Comparison of ENCODE assay signal across 9 cellular contexts in genomic region chr19:51407631-51408131, GRCh38. TPM values are rescaled to one million over a fixed set of nuclear protein-coding genes. Genes with fewer than 3 reads are reported as not detected.
DNase-seq lines count a peak whose midpoint lies in the region; ATAC-seq, FAIRE-seq and TF ChIP-seq lines count a peak whose summit lies in the region.
"Had no signal": no experiment of that assay in that cellular context is flagged by ENCODE, and none has a peak within 500 bp of the region (broad histone marks: within the 10 kb centered on the region; RNA-seq: fewer than 3 reads in every experiment).

No MANE protein-coding gene starts in this region.

- H3K9ac ChIP-seq in Loucy (ENCODE audit: low read depth, low read length, poor library complexity, severe bottlenecking) (no peak overlapping the region), keratinocyte (ENCODE audit: control insufficient read depth, extremely low read depth, insufficient read depth, low read length) (no peak overlapping the region)

- peak; percentile 56 for DNase-seq in GM10248 (ENCODE audit: extremely low spot score)
- peak; percentile 9 for DNase-seq in activated effector memory CD4-positive, alpha-beta T cell treated with Interleukin-2 at 50 U/mL for 16 hours
- DNase-seq in keratinocyte (ENCODE audit: low read depth, low spot score), result no peak
- no peak for DNase-seq in superior temporal gyrus (ENCODE audit: extremely low spot score)
- DNase-seq in LoVo (ENCODE audit: low spot score), result no peak
- DNase-seq: right cardiac atrium had no signal

- H3K4me1 ChIP-seq in Loucy (ENCODE audit: insufficient read depth, low read length, poor library complexity, severe bottlenecking) (peaks cover 3% of the 10 kb centered on the region), keratinocyte (ENCODE audit: control insufficient read depth, extremely low read depth, insufficient read depth, low read length) (no peaks in the 10 kb centered on the region)

- H3K36me3 ChIP-seq in Loucy (ENCODE audit: insufficient read depth, low read length) (no peaks in the 10 kb centered on the region), keratinocyte (ENCODE audit: control insufficient read depth in 2 of 2, extremely low read depth in 1 of 2, insufficient read depth in 2 of 2, low read length in 2 of 2) (no peaks in the 10 kb centered on the region)

- H3K4me2 ChIP-seq in Loucy (ENCODE audit: low read depth, low read length, poor library complexity, severe bottlenecking), result no peak overlapping the region
- H3K4me2 ChIP-seq in keratinocyte (ENCODE audit: control insufficient read depth, extremely low read depth, insufficient read depth, low read depth, low read length), result no peak overlapping the region

- POLR2A ChIA-PET in GM10248 (lab: Yijun Ruan, JAX), result no interaction called here

- H2AFZ ChIP-seq in Loucy (ENCODE audit: low read length) (peak overlapping the region; percentile 73), keratinocyte (ENCODE audit: control insufficient read depth, low read length) (no peak overlapping the region)

- H3K27ac ChIP-seq in keratinocyte (ENCODE audit: control insufficient read depth, insufficient read depth, low read length), result no peak overlapping the region

- ATAC-seq in GM21515 (IDR thresholded peaks at IDR 0.05; ENCODE audit: unreplicated experiment) (no peak), GM19035 (IDR thresholded peaks at IDR 0.05; ENCODE audit: unreplicated experiment) (no peak)

- H4K20me1 ChIP-seq in Loucy (ENCODE audit: insufficient read depth, low read length, poor library complexity, severe bottlenecking), result no peaks in the 10 kb centered on the region
- H4K20me1 ChIP-seq in keratinocyte (ENCODE audit: control insufficient read depth, extremely low read depth, insufficient read depth, low read length), result no peaks in the 10 kb centered on the region

- H3K4me3 ChIP-seq in Loucy (ENCODE audit: low read length, poor library complexity, severe bottlenecking) (no peak overlapping the region), keratinocyte (ENCODE audit: control insufficient read depth in 2 of 3, extremely low read depth in 1 of 3, insufficient read depth in 2 of 3, low read depth in 1 of 3, low read length in 3 of 3) (no peak overlapping the region)

- H3K9me3 ChIP-seq in Loucy (ENCODE audit: insufficient read depth, low read depth, low read length) (peaks cover 2% of the 10 kb centered on the region; the same call in 1 of the 2 replicates), keratinocyte (ENCODE audit: control insufficient read depth, low read depth, low read length) (no peaks in the 10 kb centered on the region)

- H3K79me2 ChIP-seq in Loucy (ENCODE audit: insufficient read depth, low read length) (no peaks in the 10 kb centered on the region), keratinocyte (ENCODE audit: control insufficient read depth, insufficient read depth, low read length) (no peaks in the 10 kb centered on the region)

- CTCF ChIA-PET in GM10248 (lab: Yijun Ruan, JAX), result interaction anchor here (1.2 to 5.2 kb wide), 8 partner anchors 10 to 107 kb away, joined by 3 to 62 read pairs (median 5); partner anchors contain the start of genes SIGLEC10 and VSIG10L

- peak; percentile 32 for TF ChIP-seq CTCF in GM10248 (IDR thresholded peaks at IDR 0.05; ENCODE audit: control extremely low read depth, extremely low read depth, low read depth, missing control alignments)
- TF ChIP-seq CTCF in Loucy (conservative IDR thresholded peaks at IDR 0.05; ENCODE audit: low read length), result peak; percentile 80
- TF ChIP-seq CTCF in keratinocyte (optimal IDR thresholded peaks at IDR 0.05 in 1 of 3, IDR thresholded peaks at IDR 0.05 in 1 of 3, conservative IDR thresholded peaks at IDR 0.05 in 1 of 3; ENCODE audit: extremely low read depth in 1 of 3, insufficient read depth in 2 of 3, low read length in 3 of 3), result peak; percentile 20 to 53 (median 38)

- H3F3A ChIP-seq in Loucy (ENCODE audit: low read depth), result no peaks in the 10 kb centered on the region

- no peaks in the 10 kb centered on the region for H3K9me1 ChIP-seq in keratinocyte (ENCODE audit: control insufficient read depth, extremely low read depth, insufficient read depth, low read length)

- no peaks in the 10 kb centered on the region for H3K9me2 ChIP-seq in Loucy (replicated peaks; ENCODE audit: low read depth, low read length)

- dilution Hi-C loops in keratinocyte (cut with MboI; ENCODE audit: extremely low pct_ligation_motif_present, low sequenced_read_pairs), result no loop called here

- FAIRE-seq in keratinocyte (lab: Jason Lieb, UNC), result no peak

- no peaks in the 10 kb centered on the region for H3K27me3 ChIP-seq in Loucy (ENCODE audit: insufficient read depth, low read length, poor library complexity, severe bottlenecking)
- H3K27me3 ChIP-seq in keratinocyte (ENCODE audit: control insufficient read depth, extremely low read depth, insufficient read depth, low read length), result no peaks in the 10 kb centered on the region

RNA-seq across cellular contexts. Expression of gene SIGLEC10, which starts 9.8 kb away (rescaled TPM):
- polyA plus RNA-seq in keratinocyte, result not detected in 3 replicates
- polyA plus RNA-seq in keratinocyte (2011; ENCODE audit: low read depth), result not detected
- polyA plus RNA-seq in keratinocyte (2011; cell fraction: cytosol; rRNA removed), result not detected in 2 replicates
- polyA plus RNA-seq in keratinocyte (2011; cell fraction: nucleus; rRNA removed), result not detected in 2 replicates
- not detected in 2 replicates for polyA plus RNA-seq in keratinocyte (2012; ENCODE audit: low replicate concordance)
- polyA minus RNA-seq in keratinocyte, result not detected in 3 replicates
- not detected for polyA minus RNA-seq in keratinocyte (2011; cell fraction: cytosol; rRNA and poly(A)+ RNA removed)
- not detected in 2 replicates for polyA minus RNA-seq in keratinocyte (2011; cell fraction: nucleus; rRNA and poly(A)+ RNA removed)

RNA-seq across cellular contexts. Expression of gene C19orf84, which starts 17.3 kb away (rescaled TPM):
- not detected in 3 replicates for polyA plus RNA-seq in keratinocyte
- not detected for polyA plus RNA-seq in keratinocyte (2011; ENCODE audit: low read depth)
- polyA plus RNA-seq in keratinocyte (2011; cell fraction: cytosol; rRNA removed), result not detected in 2 replicates
- not detected in 2 replicates for polyA plus RNA-seq in keratinocyte (2011; cell fraction: nucleus; rRNA removed)
- not detected in 2 replicates for polyA plus RNA-seq in keratinocyte (2012; ENCODE audit: low replicate concordance)
- not detected in 3 replicates for polyA minus RNA-seq in keratinocyte
- polyA minus RNA-seq in keratinocyte (2011; cell fraction: cytosol; rRNA and poly(A)+ RNA removed), result not detected
- polyA minus RNA-seq in keratinocyte (2011; cell fraction: nucleus; rRNA and poly(A)+ RNA removed), result not detected in 2 replicates
- polyA plus RNA-seq: right cardiac atrium had no signal

RNA-seq across cellular contexts. Expression of gene LIM2, which starts 19.9 kb away (rescaled TPM):
- not detected in 3 replicates for polyA plus RNA-seq in keratinocyte
- polyA plus RNA-seq in keratinocyte (2011; ENCODE audit: low read depth), result not detected
- polyA plus RNA-seq in keratinocyte (2011; cell fraction: cytosol; rRNA removed), result not detected in 2 replicates
- not detected in 2 replicates for polyA plus RNA-seq in keratinocyte (2011; cell fraction: nucleus; rRNA removed)
- polyA plus RNA-seq in keratinocyte (2012; ENCODE audit: low replicate concordance), result not detected in 2 replicates
- polyA minus RNA-seq in keratinocyte, result not detected in 3 replicates
- not detected for polyA minus RNA-seq in keratinocyte (2011; cell fraction: cytosol; rRNA and poly(A)+ RNA removed)
- not detected in 2 replicates for polyA minus RNA-seq in keratinocyte (2011; cell fraction: nucleus; rRNA and poly(A)+ RNA removed)
- polyA plus RNA-seq: right cardiac atrium had no signal

RNA-seq across cellular contexts. Expression of gene NKG7, which starts 35.2 kb away (rescaled TPM):
- polyA plus RNA-seq in keratinocyte, result not detected in 3 replicates
- not detected for polyA plus RNA-seq in keratinocyte (2011; ENCODE audit: low read depth)
- not detected in 2 replicates for polyA plus RNA-seq in keratinocyte (2011; cell fraction: cytosol; rRNA removed)
- polyA plus RNA-seq in keratinocyte (2011; cell fraction: nucleus; rRNA removed), result not detected in 2 replicates
- not detected in 2 replicates for polyA plus RNA-seq in keratinocyte (2012; ENCODE audit: low replicate concordance)
- polyA minus RNA-seq in keratinocyte, result not detected in 3 replicates
- polyA minus RNA-seq in keratinocyte (2011; cell fraction: cytosol; rRNA and poly(A)+ RNA removed), result not detected
- polyA minus RNA-seq in keratinocyte (2011; cell fraction: nucleus; rRNA and poly(A)+ RNA removed), result not detected in 2 replicates

RNA-seq across cellular contexts. Expression of gene CLDND2, which starts 38.9 kb away (rescaled TPM):
- polyA plus RNA-seq in keratinocyte, result 0.37 to 1.1 TPM in 2 of 3 replicates, not detected in the other
- polyA plus RNA-seq in keratinocyte (2011; ENCODE audit: low read depth), result not detected
- not detected in 2 replicates for polyA plus RNA-seq in keratinocyte (2011; cell fraction: cytosol; rRNA removed)
- not detected in 2 replicates for polyA plus RNA-seq in keratinocyte (2011; cell fraction: nucleus; rRNA removed)
- polyA plus RNA-seq in keratinocyte (2012; ENCODE audit: low replicate concordance), result 0.73 and 2.7 TPM in 2 replicates
- polyA minus RNA-seq in keratinocyte, result not detected in 3 replicates
- polyA minus RNA-seq in keratinocyte (2011; cell fraction: cytosol; rRNA and poly(A)+ RNA removed), result not detected
- polyA minus RNA-seq in keratinocyte (2011; cell fraction: nucleus; rRNA and poly(A)+ RNA removed), result not detected in 2 replicates

Comparison
In these comparisons a context has a peak if more than half of its experiments do, and no peak if none do; other contexts are left out.
1. DNase-seq: peak in GM10248 (single experiment) and activated effector memory CD4-positive, alpha-beta T cell treated with Interleukin-2 at 50 U/mL for 16 hours (single experiment); none in keratinocyte (single experiment), superior temporal gyrus (single experiment) and LoVo (single experiment).
2. Peak in every context shown above with its lines, with median percentiles within 50 percentile points of each other: CTCF ChIP-seq.